ENCODE assay signal across 1 cellular context in the genomic region with DNA sequence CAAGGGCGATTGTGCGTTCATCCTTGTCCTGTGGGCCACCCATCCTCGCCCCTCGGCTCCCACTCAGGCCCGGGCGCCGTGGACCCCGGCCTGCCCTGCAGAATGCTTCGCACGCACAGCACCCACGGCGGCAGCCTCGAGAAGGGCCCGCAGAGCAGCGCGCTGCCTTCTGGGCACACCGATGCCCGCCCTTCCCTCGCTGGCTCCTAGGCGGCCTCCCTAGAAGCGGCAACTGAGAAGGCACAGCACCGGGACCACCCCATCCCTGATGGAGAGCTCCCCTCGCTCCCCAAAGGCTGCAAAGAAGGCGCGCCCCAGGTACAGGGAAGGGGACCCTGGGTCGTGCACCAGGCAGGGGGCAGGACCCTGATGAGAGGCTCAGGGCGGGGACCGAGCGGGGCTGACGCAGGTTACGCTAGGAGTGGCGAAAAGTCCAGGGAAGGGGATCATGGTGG.
TF ChIP-seq lines count a peak whose summit lies in the region.

No MANE protein-coding gene starts in this region.

TF ChIP-seq in GM12878, 131 proteins besides CTCF, POLR2A, EP300 and RAD21:
- no peak for TF ChIP-seq USF2 (IDR thresholded peaks at IDR 0.05; ENCODE audit: borderline replicate concordance, low read depth, low read length)
- 0 out of 2 replicates have a peak, but pooled peaks have one; percentile 2 for TF ChIP-seq YY1 (IDR thresholded peaks at IDR 0.05; ENCODE audit: low read depth, low read length)
- TF ChIP-seq DPF2 (IDR thresholded peaks at IDR 0.05) = peak; percentile 23; the same call in 1 of the 2 replicates
- TF ChIP-seq GATAD2B (conservative IDR thresholded peaks at IDR 0.05; ENCODE audit: low read depth) = peak; percentile 53; the same call in 1 of the 2 replicates
TF ChIP-seq in GM12878: peak in this region for 3.
